In genomic region chr1:209231476-209232156, GRCh38 we compare ENCODE assay signal across 21 cellular contexts.
"Had no signal": no experiment of that assay in that cellular context is flagged by ENCODE, and none has a peak within 500 bp of the region (broad histone marks: within the 10 kb centered on the region; RNA-seq: fewer than 3 reads in every experiment).

No MANE protein-coding gene starts in this region.

- ATAC-seq: HepG2 had no signal

- DNase-seq: IMR-90, Karpas-422, KG1, MG63, NCI-H1105, NCI-H1417, NCI-H187, NCI-H2029, NCI-H2081 treated with DMSO at 0.1 percent for 48 hours, NCI-H2171, NCI-H226, NCI-H446, NCI-H510A, NCI-H524 treated with DMSO at 0.1 percent for 48 hours, NCI-H69, NCI-H774, Right ventricle myocardium superior, RPMI8226, SK-N-SH, SW 1271 had no signal

- H3K9me3 ChIP-seq: MG63, SK-N-SH had no signal

- H3K27me3 ChIP-seq: MG63 had no signal

- H3K36me3 ChIP-seq: MG63 had no signal

- H3K4me3 ChIP-seq: MG63 had no signal
